In the genomic region with DNA sequence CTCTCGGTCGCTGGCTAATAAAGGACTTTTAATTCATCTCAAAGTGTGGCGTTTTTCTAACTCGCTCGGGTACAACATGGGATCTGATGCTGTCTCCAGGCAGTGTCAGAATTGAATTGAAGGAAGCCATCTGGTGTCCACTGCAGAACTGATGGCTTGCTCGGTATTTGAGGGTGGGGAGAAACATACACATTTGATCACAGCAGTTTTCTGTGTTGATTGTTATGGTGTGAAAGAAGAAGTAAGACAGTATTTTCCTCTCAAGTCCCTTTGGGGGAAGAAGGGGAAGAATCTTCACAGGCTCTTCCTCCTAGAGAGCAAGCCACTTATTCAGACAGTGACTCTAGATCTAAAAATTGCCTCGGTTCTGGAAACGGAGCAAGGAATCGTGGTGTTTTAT, we compare ENCODE assay signal across 2 cellular contexts.
TF ChIP-seq lines count a peak whose summit lies in the region.

No MANE protein-coding gene starts in this region.

TF ChIP-seq in GM23338, 12 proteins besides CTCF, POLR2A, EP300 and RAD21 (continues in another document):
- TF ChIP-seq CREB1 (CRISPR knock-in tag; IDR thresholded peaks at IDR 0.05; ENCODE audit: low read depth): no peak
- TF ChIP-seq ZNF114 (CRISPR knock-in tag; IDR thresholded peaks at IDR 0.05): no peak
- TF ChIP-seq NANOG (IDR thresholded peaks at IDR 0.05; ENCODE audit: borderline replicate concordance): no peak
- TF ChIP-seq EZH2phosphoT487 (IDR thresholded peaks at IDR 0.05; ENCODE audit: unreplicated experiment): no peak
- TF ChIP-seq STAT1 (IDR thresholded peaks at IDR 0.05; ENCODE audit: unreplicated experiment): no peak
- no peak for TF ChIP-seq ZNF462 (CRISPR knock-in tag; IDR thresholded peaks at IDR 0.05)
- TF ChIP-seq JUNB (IDR thresholded peaks at IDR 0.05; ENCODE audit: unreplicated experiment): no peak
- no peak for TF ChIP-seq POLR2AphosphoS5 (IDR thresholded peaks at IDR 0.05; ENCODE audit: low read depth)
- no peak for TF ChIP-seq ETS1 (IDR thresholded peaks at IDR 0.05)
- no peak for TF ChIP-seq ZNF331 (CRISPR knock-in tag; IDR thresholded peaks at IDR 0.05; ENCODE audit: low read depth)
- no peak for TF ChIP-seq EZH2 (IDR thresholded peaks at IDR 0.05; ENCODE audit: low read depth, unreplicated experiment)

TF ChIP-seq in H1, 55 proteins besides CTCF, POLR2A, EP300 and RAD21:
- TF ChIP-seq SP1 (IDR thresholded peaks at IDR 0.05; ENCODE audit: low read depth, low read length): no peak
- no peak for TF ChIP-seq RNF2 (IDR thresholded peaks at IDR 0.05; ENCODE audit: borderline replicate concordance, low read depth, low read length, missing control alignments, poor library complexity, severe bottlenecking)
- TF ChIP-seq JUN (IDR thresholded peaks at IDR 0.05; ENCODE audit: low read depth, low read length): no peak
- no peak for TF ChIP-seq JUND (IDR thresholded peaks at IDR 0.05; ENCODE audit: low read length)
